Comparison of ENCODE assay signal across 13 cellular contexts in genomic region chr14:53670701-53671100, GRCh38.
DNase-seq lines count a peak whose midpoint lies in the region; ATAC-seq, FAIRE-seq and TF ChIP-seq lines count a peak whose summit lies in the region.
"Had no signal": no experiment of that assay in that cellular context is flagged by ENCODE, and none has a peak within 500 bp of the region (broad histone marks: within the 10 kb centered on the region; RNA-seq: fewer than 3 reads in every experiment).

No MANE protein-coding gene starts in this region.

- no peak for TF ChIP-seq POLR2A in HepG2 (IDR thresholded peaks at IDR 0.05; ENCODE audit: insufficient read depth in 1 of 2, low read depth in 2 of 2, low read length in 2 of 2)
- TF ChIP-seq POLR2A in right lobe of liver (IDR thresholded peaks at IDR 0.05): no peak

- no peak for TF ChIP-seq RAD21 in HepG2 (CRISPR knock-in tag; IDR thresholded peaks at IDR 0.05)

- H3K27ac ChIP-seq in HepG2 (ENCODE audit: extremely low read length, insufficient read depth, low read length): no peak overlapping the region
- H3K27ac ChIP-seq in right lobe of liver: no peak overlapping the region
- H3K27ac ChIP-seq: A549, HL-60, thoracic aorta had no signal

- H2AFZ ChIP-seq in HepG2 (ENCODE audit: low read length): no peak overlapping the region

- H3K27me3 ChIP-seq in HepG2 (ENCODE audit: control insufficient read depth in 1 of 2, insufficient read depth in 2 of 2, low read length in 2 of 2) (no peaks in the 10 kb centered on the region), right lobe of liver (no peaks in the 10 kb centered on the region)

- H3K4me2 ChIP-seq in HepG2 (ENCODE audit: low read depth, low read length): no peak overlapping the region
- H3K4me2 ChIP-seq: A549 had no signal

- CTCF ChIA-PET in HepG2 (lab: Yijun Ruan, JAX; ENCODE audit: low intra/inter-chr PET ratio, low total read pairs): no interaction called here

- TF ChIP-seq CTCF in HepG2 (CRISPR knock-in tag; IDR thresholded peaks at IDR 0.05) (no peak), right lobe of liver (IDR thresholded peaks at IDR 0.05) (no peak)

- H3K9me3 ChIP-seq in HepG2 (ENCODE audit: low read length): no peaks in the 10 kb centered on the region
- H3K9me3 ChIP-seq in right lobe of liver: no peaks in the 10 kb centered on the region
- H3K9me3 ChIP-seq: A549, thoracic aorta had no signal

- H3K36me3 ChIP-seq in HepG2 (replicated peaks in 1 of 2; ENCODE audit: control insufficient read depth in 1 of 2, insufficient read depth in 2 of 2, low read length in 2 of 2): no peaks in the 10 kb centered on the region
- no peaks in the 10 kb centered on the region for H3K36me3 ChIP-seq in right lobe of liver
- H3K36me3 ChIP-seq: thoracic aorta had no signal

- no peak; the same call in 2 of the 3 replicates for ATAC-seq in HepG2
- no peak for ATAC-seq in right lobe of liver
- ATAC-seq in HG02981 (IDR thresholded peaks at IDR 0.05; ENCODE audit: unreplicated experiment): no peak
- ATAC-seq in HG03108 (IDR thresholded peaks at IDR 0.05; ENCODE audit: unreplicated experiment): no peak
- ATAC-seq: A549, T-cell had no signal

- intact Hi-C loops in HepG2 (cut with micrococcal nuclease; ENCODE audit: unreplicated experiment): no loop called here
- intact Hi-C loops in right lobe of liver (cut with DNase I): no loop called here

- H3K4me1 ChIP-seq in HepG2 (ENCODE audit: insufficient read depth, low read length): peaks cover 15% of the 10 kb centered on the region
- no peaks in the 10 kb centered on the region for H3K4me1 ChIP-seq in right lobe of liver
- H3K4me1 ChIP-seq: A549 had no signal

- no TSS peak for BruUV-seq in HepG2 (replicated peaks; lab: Mats Ljungman, UMichigan)

- no peak overlapping the region for H3K9ac ChIP-seq in HepG2 (ENCODE audit: insufficient read depth, low read depth, low read length)

- no peaks in the 10 kb centered on the region for H3K79me2 ChIP-seq in HepG2 (ENCODE audit: insufficient read depth, low read length)

- in situ Hi-C loops in HepG2 (cut with HindIII; ENCODE audit: extremely low pct_ligation_motif_present, low pct_unique_long_range_greater_than_20kb): no loop called here

- H4K20me1 ChIP-seq in HepG2 (ENCODE audit: insufficient read depth, low read length): no peaks in the 10 kb centered on the region

- POLR2A ChIA-PET in HepG2 (lab: Yijun Ruan, JAX): no interaction called here

- no peak overlapping the region for H3K4me3 ChIP-seq in HepG2 (replicated peaks in 1 of 3; ENCODE audit: insufficient read depth in 1 of 3, low read depth in 2 of 3, low read length in 3 of 3)
- H3K4me3 ChIP-seq in right lobe of liver: no peak overlapping the region
- H3K4me3 ChIP-seq: A549, thoracic aorta had no signal

- FAIRE-seq in HepG2 (lab: Jason Lieb, UNC): no peak
- FAIRE-seq: A549 had no signal

- TF ChIP-seq EP300 in HepG2 (IDR thresholded peaks at IDR 0.05; ENCODE audit: low read depth in 2 of 2, low read length in 2 of 2): no peak
- no peak for TF ChIP-seq EP300 in HepG2 (CRISPR knock-in tag; IDR thresholded peaks at IDR 0.05; ENCODE audit: borderline replicate concordance)

- peak; percentile 3 for DNase-seq in HepG2 (ENCODE audit: low spot score)
- DNase-seq in right lobe of liver: no peak
- peak; percentile 99 for DNase-seq in amniotic epithelial cell (ENCODE audit: low read depth)
- peak; percentile 77 for DNase-seq in foreskin melanocyte
- no peak for DNase-seq in ecto neural progenitor cell (ENCODE audit: low spot score)
- no peak for DNase-seq in activated CD4-positive, CD25-positive, alpha-beta regulatory T cell (lab: John Stamatoyannopoulos, UW)
- DNase-seq: NCI-H1436, T-cell had no signal

TF ChIP-seq in HepG2, 621 proteins besides CTCF, POLR2A, EP300 and RAD21:
- TF ChIP-seq KLF13 (CRISPR knock-in tag; IDR thresholded peaks at IDR 0.05): no peak
- no peak for TF ChIP-seq ZNF619 (CRISPR knock-in tag; IDR thresholded peaks at IDR 0.05)
- no peak for TF ChIP-seq TSC22D2 (CRISPR knock-in tag; IDR thresholded peaks at IDR 0.05; ENCODE audit: borderline replicate concordance)
- no peak for TF ChIP-seq ZNF761 (CRISPR knock-in tag; conservative IDR thresholded peaks at IDR 0.05)
- no peak for TF ChIP-seq XBP1 (CRISPR knock-in tag; IDR thresholded peaks at IDR 0.05)
- no peak for TF ChIP-seq TFDP1 (CRISPR knock-in tag; IDR thresholded peaks at IDR 0.05; ENCODE audit: borderline replicate concordance)
- TF ChIP-seq CEBPB (IDR thresholded peaks at IDR 0.05; ENCODE audit: borderline replicate concordance, low read depth, low read length): no peak
- TF ChIP-seq SRF (IDR thresholded peaks at IDR 0.05; ENCODE audit: low read depth, low read length): no peak

Comparison
In these comparisons a context has a peak if more than half of its experiments do, and no peak if none do; other contexts are left out.
1. DNase-seq: peak in HepG2 (single experiment), amniotic epithelial cell (single experiment) and foreskin melanocyte (single experiment); none in right lobe of liver (0 of 3), ecto neural progenitor cell (single experiment) and activated CD4-positive, CD25-positive, alpha-beta regulatory T cell (0 of 4).